21 cellular contexts compared by ENCODE assay signal in genomic region chr13:75251188-75251587, GRCh38.
"Had no signal": no experiment of that assay in that cellular context is flagged by ENCODE, and none has a peak within 500 bp of the region (broad histone marks: within the 10 kb centered on the region; RNA-seq: fewer than 3 reads in every experiment).

No MANE protein-coding gene starts in this region.

- ATAC-seq: activated CD8-positive, alpha-beta memory T cell treated with anti-CD3 and anti-CD28 coated beads, Interleukin-2, amount 10 ng/mL, durations not matched to agents 7 days and 5 days; activated T-helper 17 cell treated with anti-CD3 and anti-CD28 coated beads, Interleukin-2, amount 50 U/mL, for 72 hours; mucosa of descending colon; pancreas; right lobe of liver; stimulated activated memory B cell treated with anti-CD40 and anti-IgM and Interleukin-4, amounts not matched to agents 10 μg/mL and 1 μg/mL and 100 μg/mL, for 72 hours had no signal

- DNase-seq: activated CD4-positive, alpha-beta memory T cell treated with anti-CD3 and anti-CD28 coated beads, Interleukin-2, amount 10 ng/mL, durations not matched to agents 7 days and 5 days; activated CD4-positive, alpha-beta T cell treated with anti-CD3 and anti-CD28 coated beads for 48 hours; activated CD4-positive, CD25-positive, alpha-beta regulatory T cell; activated CD8-positive, alpha-beta memory T cell treated with anti-CD3 and anti-CD28 coated beads, Interleukin-2, amount 10 ng/mL, durations not matched to agents 7 days and 5 days; activated naive CD4-positive, alpha-beta T cell treated with Interleukin-2 at 50 U/mL for 16 hours; activated naive CD8-positive, alpha-beta T cell treated with anti-CD3 and anti-CD28 coated beads, Interleukin-2, amount 10 ng/mL, durations not matched to agents 7 days and 5 days; anterior cingulate cortex; foreskin melanocyte; kidney; left lung; mucosa of descending colon; naive B cell; pancreas; right lobe of liver; spleen; stimulated activated CD4-positive, alpha-beta T cell treated with anti-CD3 and anti-CD28 coated beads, Interleukin-4, amount 100 ng/mL, for 4 hours; T1000; upper lobe of left lung had no signal

- H3K27me3 ChIP-seq: left lung, pancreas, right lobe of liver, upper lobe of left lung had no signal

- H3K4me3 ChIP-seq: left lung, mucosa of descending colon, pancreas, right lobe of liver, spleen, thoracic aorta, upper lobe of left lung had no signal

- H3K36me3 ChIP-seq: left lung, pancreas, right lobe of liver, spleen, thoracic aorta, upper lobe of left lung had no signal

- H3K27ac ChIP-seq: left lung, pancreas, right lobe of liver, spleen, thoracic aorta, upper lobe of left lung had no signal

- H3K4me1 ChIP-seq: left lung, pancreas, right lobe of liver, spleen, upper lobe of left lung had no signal

- H3K9me3 ChIP-seq: mucosa of descending colon, pancreas, right lobe of liver had no signal
